Comparison of ENCODE assay signal across 8 cellular contexts in genomic region chr20:2206957-2207769, GRCh38.
DNase-seq lines count a peak whose midpoint lies in the region; ATAC-seq, FAIRE-seq and TF ChIP-seq lines count a peak whose summit lies in the region.

No MANE protein-coding gene starts in this region.

- H3K36me3 Mint-ChIP-seq in activated naive CD4-positive, alpha-beta T cell treated with anti-CD3 and anti-CD28 coated beads, Interleukin-2, amount 50 U/mL, for 72 hours = no peaks in the 10 kb centered on the region

- no peaks in the 10 kb centered on the region for H3K9me3 ChIP-seq in HUES6 (ENCODE audit: control insufficient read depth, insufficient read depth, low read depth, low read length)
- no peaks in the 10 kb centered on the region for H3K9me3 ChIP-seq in RWPE2 (ENCODE audit: severe bottlenecking)
- H3K9me3 ChIP-seq in cardiac muscle cell (ENCODE audit: low read depth) = no peaks in the 10 kb centered on the region
- no peaks in the 10 kb centered on the region for H3K9me3 ChIP-seq in pancreas
- H3K9me3 ChIP-seq in tibial artery = no peaks in the 10 kb centered on the region

- H3K4me1 ChIP-seq in ACC112 (ENCODE audit: control insufficient read depth, insufficient read depth, low read length, unreplicated experiment) = peaks cover 16% of the 10 kb centered on the region
- 0 out of 2 replicates have a peak, but pooled peaks cover 4% of the 10 kb centered on the region for H3K4me1 ChIP-seq in HUES6 (ENCODE audit: control insufficient read depth, insufficient read depth, low read length)
- H3K4me1 ChIP-seq in RWPE2 (ENCODE audit: insufficient read depth, poor library complexity, severe bottlenecking) = no peaks in the 10 kb centered on the region
- H3K4me1 ChIP-seq in cardiac muscle cell (ENCODE audit: low read depth) = no peaks in the 10 kb centered on the region
- H3K4me1 ChIP-seq in pancreas = peaks cover 0 to 3% (median 0%) of the 10 kb centered on the region in 3 donors
- peaks cover 0 to 13% (median 7%) of the 10 kb centered on the region in 4 donors for H3K4me1 ChIP-seq in tibial artery

- H3K27ac Mint-ChIP-seq in activated naive CD4-positive, alpha-beta T cell treated with anti-CD3 and anti-CD28 coated beads, Interleukin-2, amount 50 U/mL, for 72 hours = peak overlapping the region; percentile 30 to 77

- ATAC-seq in GM18511 (IDR thresholded peaks at IDR 0.05; ENCODE audit: unreplicated experiment) (peak; percentile 78), RWPE2 (ENCODE audit: low read depth) (peak; percentile 76), pancreas (peak; percentile 96 to 98 (median 98))
- ATAC-seq in activated naive CD4-positive, alpha-beta T cell treated with anti-CD3 and anti-CD28 coated beads, Interleukin-2, amount 50 U/mL, for 72 hours = peak; percentile 77 to 82

- DNase-seq in RWPE2 (ENCODE audit: low spot score) = no peak
- DNase-seq in activated naive CD4-positive, alpha-beta T cell treated with anti-CD3 and anti-CD28 coated beads, Interleukin-2, amount 50 U/mL, for 72 hours (ENCODE audit: low spot score in 2 of 2) = peak; percentile 74 to 82
- peak; percentile 75 to 89 for DNase-seq in cardiac muscle cell (ENCODE audit: low read depth in 1 of 2, low spot score in 1 of 2)
- peak; percentile 67 to 93 (median 80) for DNase-seq in pancreas
- DNase-seq in tibial artery = peak; percentile 51 to 74

- TF ChIP-seq CTCF in RWPE2 (IDR thresholded peaks at IDR 0.05; ENCODE audit: poor library complexity, severe bottlenecking) = peak; percentile 87
- peak; percentile 92 for TF ChIP-seq CTCF in cardiac muscle cell (IDR thresholded peaks at IDR 0.05; ENCODE audit: low read depth, low read length)
- TF ChIP-seq CTCF in pancreas (IDR thresholded peaks at IDR 0.05) = peak; percentile 56 to 79 (median 74)
- TF ChIP-seq CTCF in tibial artery (IDR thresholded peaks at IDR 0.05) = peak; percentile 44 to 55

- no peak overlapping the region for H3K27ac ChIP-seq in ACC112 (ENCODE audit: low read depth, low read length)
- no peak overlapping the region for H3K27ac ChIP-seq in HUES6 (ENCODE audit: low read depth, low read length)
- H3K27ac ChIP-seq in RWPE2 (ENCODE audit: poor library complexity, severe bottlenecking) = no peak overlapping the region
- no peak overlapping the region for H3K27ac ChIP-seq in cardiac muscle cell
- H3K27ac ChIP-seq in pancreas = no peak overlapping the region
- no peak overlapping the region for H3K27ac ChIP-seq in tibial artery

- H3K79me2 ChIP-seq in ACC112 (ENCODE audit: control insufficient read depth, insufficient read depth, low read length, unreplicated experiment) = no peaks in the 10 kb centered on the region

- H3K9me3 Mint-ChIP-seq in activated naive CD4-positive, alpha-beta T cell treated with anti-CD3 and anti-CD28 coated beads, Interleukin-2, amount 50 U/mL, for 72 hours = no peaks in the 10 kb centered on the region

- H3K9ac ChIP-seq in HUES6 (ENCODE audit: low read length) = peak overlapping the region; percentile 61

- peaks cover 4% of the 10 kb centered on the region; the same call in 1 of the 2 replicates for H3K27me3 ChIP-seq in ACC112 (ENCODE audit: insufficient read depth, low read length)
- H3K27me3 ChIP-seq in HUES6 (ENCODE audit: control insufficient read depth, insufficient read depth, low read length) = peaks cover 23% of the 10 kb centered on the region
- H3K27me3 ChIP-seq in RWPE2 (ENCODE audit: insufficient read depth, poor library complexity, severe bottlenecking) = no peaks in the 10 kb centered on the region
- peaks cover 32% of the 10 kb centered on the region for H3K27me3 ChIP-seq in cardiac muscle cell
- H3K27me3 ChIP-seq in pancreas = no peaks in the 10 kb centered on the region
- H3K27me3 ChIP-seq in tibial artery = peaks cover 0 to 41% of the 10 kb centered on the region in 2 donors

- FAIRE-seq in pancreas (lab: Jason Lieb, UNC) = no peak

- intact Hi-C loops in pancreas (cut with DNase I) (loop anchor here in 2 of 3 donors (5.0 to 10.0 kb wide), 2 partner anchors 245 to 248 kb away; no protein-coding TSS in a partner anchor), tibial artery (cut with DNase I; ENCODE audit: low total_unique reads) (no loop called here)

- peak overlapping the region; percentile 83 for H3K4me3 ChIP-seq in ACC112 (ENCODE audit: low read depth, low read length)
- H3K4me3 ChIP-seq in HUES6 (ENCODE audit: low read depth, low read length) = peak overlapping the region; percentile 83
- peak overlapping the region; percentile 38 for H3K4me3 ChIP-seq in RWPE2 (ENCODE audit: severe bottlenecking)
- peak overlapping the region; percentile 59 for H3K4me3 ChIP-seq in cardiac muscle cell
- peak overlapping the region; percentile 35 to 78 (median 66) for H3K4me3 ChIP-seq in pancreas
- peak overlapping the region; percentile 42 to 52 for H3K4me3 ChIP-seq in tibial artery

- H3K36me3 ChIP-seq in ACC112 (ENCODE audit: insufficient read depth, low read length) (no peaks in the 10 kb centered on the region), HUES6 (ENCODE audit: control insufficient read depth, insufficient read depth, low read length) (no peaks in the 10 kb centered on the region), RWPE2 (ENCODE audit: low read depth) (no peaks in the 10 kb centered on the region), cardiac muscle cell (no peaks in the 10 kb centered on the region), pancreas (no peaks in the 10 kb centered on the region), tibial artery (no peaks in the 10 kb centered on the region)

- H2AFZ ChIP-seq in ACC112 (ENCODE audit: low read length, unreplicated experiment) = peak overlapping the region; percentile 98

- 1% methylated on average over 48 to 82 of the region's 82 CpGs for WGBS in pancreas, 2 donors
